Comparison of ENCODE assay signal across 8 cellular contexts in genomic region chr1:23793018-23793781, GRCh38. TPM values are rescaled to one million over a fixed set of nuclear protein-coding genes. Genes with fewer than 3 reads are reported as not detected.
A peak's percentile ranks its signal among the peaks of the same experiment; 100 is the strongest.
DNase-seq lines count a peak whose midpoint lies in the region; ATAC-seq and TF ChIP-seq lines count a peak whose summit lies in the region.

No MANE protein-coding gene starts in this region.

- CTCF ChIA-PET in AG04450 (lab: Charles Lee): no interaction called here

- H3K4me3 Mint-ChIP-seq in activated naive CD8-positive, alpha-beta T cell treated with anti-CD3 and anti-CD28 coated beads for 36 hours: peak overlapping the region; percentile 34
- no peak overlapping the region for H3K4me3 Mint-ChIP-seq in osteocyte (ENCODE audit: unreplicated experiment)

- TF ChIP-seq CTCF in AG04450 (IDR thresholded peaks at IDR 0.05; ENCODE audit: low read depth, low read length) (no peak), osteocyte (IDR thresholded peaks at IDR 0.05) (no peak)

- H3K27me3 ChIP-seq in AG04450 (ENCODE audit: control insufficient read depth, insufficient read depth, low read length): no peaks in the 10 kb centered on the region

- ATAC-seq in left lobe of liver: peak; percentile 58

- H3K27ac Mint-ChIP-seq in activated naive CD8-positive, alpha-beta T cell treated with anti-CD3 and anti-CD28 coated beads for 36 hours: peak overlapping the region; percentile 42
- no peak overlapping the region for H3K27ac Mint-ChIP-seq in osteocyte (ENCODE audit: unreplicated experiment)

- H3K27me3 Mint-ChIP-seq in activated naive CD8-positive, alpha-beta T cell treated with anti-CD3 and anti-CD28 coated beads for 36 hours: no peaks in the 10 kb centered on the region
- no peaks in the 10 kb centered on the region for H3K27me3 Mint-ChIP-seq in osteocyte (ENCODE audit: unreplicated experiment)

- H3K4me1 Mint-ChIP-seq in activated naive CD8-positive, alpha-beta T cell treated with anti-CD3 and anti-CD28 coated beads for 36 hours: peaks cover 20% of the 10 kb centered on the region
- H3K4me1 Mint-ChIP-seq in osteocyte (ENCODE audit: unreplicated experiment): peaks cover 39% of the 10 kb centered on the region

- DNase-seq in AG04450 (ENCODE audit: low read depth, low spot score): no peak
- DNase-seq in HT1080 (ENCODE audit: low read depth): peak; percentile 70
- peak; percentile 65 for DNase-seq in activated naive CD8-positive, alpha-beta T cell treated with anti-CD3 and anti-CD28 coated beads for 36 hours
- DNase-seq in left lobe of liver (ENCODE audit: low spot score): peak; percentile 80
- DNase-seq in epidermal melanocyte (ENCODE audit: insufficient read length, low spot score): no peak
- DNase-seq in NCI-H1436 treated with DMSO at 0.1 percent for 48 hours (lab: John Stamatoyannopoulos, UW): no peak
- no peak for DNase-seq in NCI-H748 treated with DMSO at 0.1 percent for 48 hours (lab: John Stamatoyannopoulos, UW)
- DNase-seq in osteocyte (ENCODE audit: extremely low spot score, unreplicated experiment): no peak

- no peaks in the 10 kb centered on the region; the same call in 1 of the 2 replicates for H3K9me3 ChIP-seq in AG04450 (ENCODE audit: control insufficient read depth, insufficient read depth, low read length)

- peak overlapping the region; percentile 90 for H3K4me3 ChIP-seq in AG04450 (ENCODE audit: low read depth, low read length)

- no peaks in the 10 kb centered on the region for H3K9me3 Mint-ChIP-seq in activated naive CD8-positive, alpha-beta T cell treated with anti-CD3 and anti-CD28 coated beads for 36 hours
- no peaks in the 10 kb centered on the region for H3K9me3 Mint-ChIP-seq in osteocyte (ENCODE audit: unreplicated experiment)

- H3K36me3 Mint-ChIP-seq in activated naive CD8-positive, alpha-beta T cell treated with anti-CD3 and anti-CD28 coated beads for 36 hours: peaks cover 6% of the 10 kb centered on the region
- H3K36me3 Mint-ChIP-seq in osteocyte (ENCODE audit: unreplicated experiment): peaks cover 7% of the 10 kb centered on the region

- POLR2A ChIA-PET in AG04450 (lab: Yijun Ruan, JAX): no interaction called here

- no peak overlapping the region for H3K27ac ChIP-seq in AG04450 (ENCODE audit: low read depth, low read length)

RNA-seq across cellular contexts. Expression of gene LYPLA2, which starts 2.3 kb away (rescaled TPM):
- 27.1 and 37.8 TPM in 2 replicates for polyA plus RNA-seq in AG04450 (2011; rRNA removed)
- 28.3 and 39.5 TPM in 2 replicates for polyA minus RNA-seq in AG04450 (2011; rRNA and poly(A)+ RNA removed)
- total RNA-seq in HT1080 (2014; rRNA removed; shearing (Covaris generic)): 165 and 186 TPM in 2 replicates
- 137 and 158 TPM in 2 replicates for polyA plus RNA-seq in HT1080 (2015; cell fraction: cytosol; rRNA removed)
- polyA plus RNA-seq in HT1080 (2015; cell fraction: nucleus; rRNA removed): 155 TPM in 2 replicates
- 10 to 100 TPM; 76.8 to 79.5 TPM for total RNA-seq in activated naive CD8-positive, alpha-beta T cell treated with anti-CD3 and anti-CD28 coated beads for 36 hours
- total RNA-seq in left lobe of liver (32.5 TPM), osteocyte (39.2 and 39.9 TPM in 2 replicates)

RNA-seq across cellular contexts. Expression of gene GALE, which starts 7.4 kb away (rescaled TPM):
- polyA plus RNA-seq in AG04450 (2011; rRNA removed): 19.2 and 21.0 TPM in 2 replicates
- 13.9 and 16.1 TPM in 2 replicates for polyA minus RNA-seq in AG04450 (2011; rRNA and poly(A)+ RNA removed)
- total RNA-seq in HT1080 (2014; rRNA removed; shearing (Covaris generic)): 144 and 146 TPM in 2 replicates
- polyA plus RNA-seq in HT1080 (2015; cell fraction: cytosol; rRNA removed): 169 and 186 TPM in 2 replicates
- 252 and 280 TPM in 2 replicates for polyA plus RNA-seq in HT1080 (2015; cell fraction: nucleus; rRNA removed)
- 10 to 100 TPM; 48.6 to 51.8 TPM for total RNA-seq in activated naive CD8-positive, alpha-beta T cell treated with anti-CD3 and anti-CD28 coated beads for 36 hours
- total RNA-seq in left lobe of liver (43.1 TPM), osteocyte (17.5 and 20.0 TPM in 2 replicates)

RNA-seq across cellular contexts. Expression of gene PITHD1, which starts 15.0 kb away (rescaled TPM):
- polyA plus RNA-seq in AG04450 (2011; rRNA removed): 32.4 and 41.1 TPM in 2 replicates
- 7.8 and 8.3 TPM in 2 replicates for polyA minus RNA-seq in AG04450 (2011; rRNA and poly(A)+ RNA removed)
- 124 and 129 TPM in 2 replicates for total RNA-seq in HT1080 (2014; rRNA removed; shearing (Covaris generic))
- 62.4 and 64.2 TPM in 2 replicates for polyA plus RNA-seq in HT1080 (2015; cell fraction: cytosol; rRNA removed)
- 39.7 and 42.5 TPM in 2 replicates for polyA plus RNA-seq in HT1080 (2015; cell fraction: nucleus; rRNA removed)
- total RNA-seq in activated naive CD8-positive, alpha-beta T cell treated with anti-CD3 and anti-CD28 coated beads for 36 hours: 10 to 100 TPM; 89.1 to 92.3 TPM
- 32.9 TPM for total RNA-seq in left lobe of liver
- 42.4 and 44.3 TPM in 2 replicates for total RNA-seq in osteocyte

RNA-seq across cellular contexts. Expression of gene HMGCL, which starts 32.0 kb away (rescaled TPM):
- 38.8 and 39.5 TPM in 2 replicates for polyA plus RNA-seq in AG04450 (2011; rRNA removed)
- polyA minus RNA-seq in AG04450 (2011; rRNA and poly(A)+ RNA removed): 20.2 and 28.0 TPM in 2 replicates
- 9.0 and 9.9 TPM in 2 replicates for total RNA-seq in HT1080 (2014; rRNA removed; shearing (Covaris generic))
- polyA plus RNA-seq in HT1080 (2015; cell fraction: cytosol; rRNA removed): 20.3 and 24.0 TPM in 2 replicates
- 27.7 and 28.4 TPM in 2 replicates for polyA plus RNA-seq in HT1080 (2015; cell fraction: nucleus; rRNA removed)
- total RNA-seq in activated naive CD8-positive, alpha-beta T cell treated with anti-CD3 and anti-CD28 coated beads for 36 hours: 10 to 100 TPM; 29.2 to 30.3 TPM
- 170 TPM for total RNA-seq in left lobe of liver
- 34.1 and 37.4 TPM in 2 replicates for total RNA-seq in osteocyte

RNA-seq across cellular contexts. Expression of gene ELOA, which starts 49.9 kb away (rescaled TPM):
- 27.5 and 30.8 TPM in 2 replicates for polyA plus RNA-seq in AG04450 (2011; rRNA removed)
- polyA minus RNA-seq in AG04450 (2011; rRNA and poly(A)+ RNA removed): 29.7 and 31.1 TPM in 2 replicates
- 86.5 and 105 TPM in 2 replicates for total RNA-seq in HT1080 (2014; rRNA removed; shearing (Covaris generic))
- 66.9 and 73.6 TPM in 2 replicates for polyA plus RNA-seq in HT1080 (2015; cell fraction: cytosol; rRNA removed)
- polyA plus RNA-seq in HT1080 (2015; cell fraction: nucleus; rRNA removed): 67.5 and 69.5 TPM in 2 replicates
- 10 to 100 TPM; 58.5 to 60.6 TPM for total RNA-seq in activated naive CD8-positive, alpha-beta T cell treated with anti-CD3 and anti-CD28 coated beads for 36 hours
- total RNA-seq in left lobe of liver: 35.2 TPM
- total RNA-seq in osteocyte: 41.4 and 47.0 TPM in 2 replicates

Comparison
In these comparisons a context has a peak if more than half of its experiments do, and no peak if none do; other contexts are left out.
1. DNase-seq: peak in HT1080 (single experiment), activated naive CD8-positive, alpha-beta T cell treated with anti-CD3 and anti-CD28 coated beads for 36 hours (single experiment) and left lobe of liver (single experiment); none in AG04450 (single experiment), epidermal melanocyte (single experiment), NCI-H1436 treated with DMSO at 0.1 percent for 48 hours (single experiment), NCI-H748 treated with DMSO at 0.1 percent for 48 hours (single experiment) and osteocyte (single experiment).